In the genomic region with DNA sequence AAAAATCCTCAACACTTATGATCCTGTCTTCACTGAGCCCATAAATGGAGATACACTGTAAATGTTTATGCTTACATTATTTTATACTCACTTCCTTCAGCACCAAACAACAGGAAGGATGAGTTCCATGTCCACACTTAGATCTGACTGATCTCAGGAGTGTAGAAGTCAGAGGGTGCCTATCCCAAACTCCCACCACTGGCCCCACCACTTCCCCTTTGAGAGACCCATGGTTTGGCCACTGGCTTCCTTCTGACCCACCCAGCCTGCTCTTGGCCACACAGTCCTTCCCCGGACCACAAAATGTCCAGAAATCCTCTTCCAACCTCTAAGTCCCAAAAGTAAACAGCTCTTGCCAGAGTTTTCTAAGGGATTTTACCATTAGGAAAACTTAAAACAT, we compare ENCODE assay signal across 19 cellular contexts.
"Had no signal": no experiment of that assay in that cellular context is flagged by ENCODE, and none has a peak within 500 bp of the region (broad histone marks: within the 10 kb centered on the region; RNA-seq: fewer than 3 reads in every experiment).

No MANE protein-coding gene starts in this region.

- H3K4me1 ChIP-seq: pancreas, right lobe of liver, testis had no signal

- H3K27ac ChIP-seq: cardiac muscle cell, esophagus muscularis mucosa, neutrophil, right lobe of liver, testis had no signal

- H3K4me3 ChIP-seq: cardiac muscle cell, esophagus muscularis mucosa, pancreas, right lobe of liver, testis had no signal

- H3K9me3 ChIP-seq: esophagus muscularis mucosa, neutrophil, pancreas, right lobe of liver, testis had no signal

- DNase-seq: activated B cell treated with CpG ODN at 0.5 μM for 24 hours; activated CD4-positive, alpha-beta memory T cell treated with anti-CD3 and anti-CD28 coated beads, Interleukin-2, amount 10 ng/mL, durations not matched to agents 7 days and 5 days; activated CD4-positive, alpha-beta T cell treated with anti-CD3 and anti-CD28 coated beads for 48 hours; activated CD8-positive, alpha-beta memory T cell treated with anti-CD3 and anti-CD28 coated beads, Interleukin-2, amount 10 ng/mL, durations not matched to agents 7 days and 5 days; activated naive CD4-positive, alpha-beta T cell; activated naive CD8-positive, alpha-beta T cell treated with anti-CD3 and anti-CD28 coated beads for 36 hours; amniotic stem cell; dermis blood vessel endothelial cell; effector memory CD4-positive, alpha-beta T cell; mesendoderm; naive thymus-derived CD4-positive, alpha-beta T cell; pancreas; right lobe of liver; small intestine; stimulated activated CD4-positive, alpha-beta T cell treated with anti-CD3 and anti-CD28 coated beads, Interleukin-4, amount 100 ng/mL, for 1 hour; testis had no signal

- ATAC-seq: activated CD8-positive, alpha-beta memory T cell treated with anti-CD3 and anti-CD28 coated beads, Interleukin-2, amount 10 ng/mL, durations not matched to agents 7 days and 5 days; naive thymus-derived CD4-positive, alpha-beta T cell; right lobe of liver had no signal

- H3K27me3 ChIP-seq: cardiac muscle cell, esophagus muscularis mucosa, neutrophil, pancreas, right lobe of liver, testis had no signal

- H3K36me3 ChIP-seq: cardiac muscle cell, esophagus muscularis mucosa, neutrophil, pancreas, right lobe of liver had no signal
